ENCODE assay signal across 8 cellular contexts in genomic region chr15:68277131-68277604, GRCh38. TPM values are rescaled to one million over a fixed set of nuclear protein-coding genes. Genes with fewer than 3 reads are reported as not detected.
DNase-seq lines count a peak whose midpoint lies in the region; ATAC-seq and TF ChIP-seq lines count a peak whose summit lies in the region.

No MANE protein-coding gene starts in this region.

- peaks cover 5% of the 10 kb centered on the region for H3K27me3 Mint-ChIP-seq in activated naive CD4-positive, alpha-beta T cell treated with anti-CD3 and anti-CD28 coated beads, Interleukin-2, amount 10 ng/mL, durations not matched to agents 7 days and 5 days
- no peaks in the 10 kb centered on the region for H3K27me3 Mint-ChIP-seq in T-helper 2 cell treated with Interferon-gamma antibody and Interleukin-4, amounts not matched to agents 5 μg/mL and 100 μg/mL, for 36 hours (ENCODE audit: low read depth)

- ATAC-seq in GM21381 (IDR thresholded peaks at IDR 0.05; ENCODE audit: unreplicated experiment) = no peak

- peaks cover 4% of the 10 kb centered on the region for H3F3A ChIP-seq in neural cell (ENCODE audit: insufficient read depth, low read length, poor library complexity, severe bottlenecking)

- H3K4me2 ChIP-seq in neural cell (ENCODE audit: low read length) = peak overlapping the region; percentile 68

- peaks cover 41% of the 10 kb centered on the region for H3K4me1 ChIP-seq in HUES64 (ENCODE audit: insufficient read depth, low read length)

- H3K79me2 ChIP-seq in neural cell (replicated peaks; ENCODE audit: insufficient read depth, low read length) = peaks cover 37% of the 10 kb centered on the region

- 0 out of 2 replicates have a peak, but pooled peaks cover 4% of the 10 kb centered on the region for H3K36me3 ChIP-seq in HUES64 (ENCODE audit: insufficient read depth, low read length)
- no peaks in the 10 kb centered on the region for H3K36me3 ChIP-seq in neural cell (ENCODE audit: insufficient read depth, low read length)

- H3K4me1 Mint-ChIP-seq in activated naive CD4-positive, alpha-beta T cell treated with anti-CD3 and anti-CD28 coated beads, Interleukin-2, amount 10 ng/mL, durations not matched to agents 7 days and 5 days = peaks cover 50% of the 10 kb centered on the region
- H3K4me1 Mint-ChIP-seq in T-helper 2 cell treated with Interferon-gamma antibody and Interleukin-4, amounts not matched to agents 5 μg/mL and 100 μg/mL, for 36 hours (ENCODE audit: low read depth) = peaks cover 36% of the 10 kb centered on the region

- TF ChIP-seq EP300 in neural cell (conservative IDR thresholded peaks at IDR 0.05; ENCODE audit: poor library complexity, severe bottlenecking) = peak; percentile 12

- H3K9me3 ChIP-seq in HUES64 (ENCODE audit: insufficient read depth, low read depth, low read length) = no peaks in the 10 kb centered on the region
- no peaks in the 10 kb centered on the region for H3K9me3 ChIP-seq in neural cell (ENCODE audit: low read length)

- H3K4me3 Mint-ChIP-seq in activated naive CD4-positive, alpha-beta T cell treated with anti-CD3 and anti-CD28 coated beads, Interleukin-2, amount 10 ng/mL, durations not matched to agents 7 days and 5 days = peak overlapping the region; percentile 99
- peak overlapping the region; percentile 99 for H3K4me3 Mint-ChIP-seq in T-helper 2 cell treated with Interferon-gamma antibody and Interleukin-4, amounts not matched to agents 5 μg/mL and 100 μg/mL, for 36 hours

- peak overlapping the region; percentile 97 for H2AFZ ChIP-seq in neural cell (ENCODE audit: low read depth, low read length)

- WGBS in HUES64 = 4% methylated on average over 25 of the region's 25 CpGs

- CTCF ChIA-PET in activated naive CD4-positive, alpha-beta T cell treated with anti-CD3 and anti-CD28 coated beads, Interleukin-2, amount 10 ng/mL, durations not matched to agents 7 days and 5 days (lab: Charles Lee) = interaction anchor here (1.2 to 1.6 kb wide), 3 partner anchors 14 to 29 kb away, joined by 3 to 5 read pairs (median 3); no protein-coding TSS in a partner anchor

- H3K36me3 Mint-ChIP-seq in activated naive CD4-positive, alpha-beta T cell treated with anti-CD3 and anti-CD28 coated beads, Interleukin-2, amount 10 ng/mL, durations not matched to agents 7 days and 5 days = peaks cover 21% of the 10 kb centered on the region
- peaks cover 24% of the 10 kb centered on the region for H3K36me3 Mint-ChIP-seq in T-helper 2 cell treated with Interferon-gamma antibody and Interleukin-4, amounts not matched to agents 5 μg/mL and 100 μg/mL, for 36 hours (ENCODE audit: low read depth)

- TF ChIP-seq CTCF in fibroblast of pulmonary artery (IDR thresholded peaks at IDR 0.05; ENCODE audit: low read length, missing control alignments) (no peak), neural cell (IDR thresholded peaks at IDR 0.05; ENCODE audit: poor library complexity, severe bottlenecking) (no peak)

- DNase-seq in activated naive CD4-positive, alpha-beta T cell treated with anti-CD3 and anti-CD28 coated beads, Interleukin-2, amount 10 ng/mL, durations not matched to agents 7 days and 5 days = no peak
- DNase-seq in activated naive CD4-positive, alpha-beta T cell (lab: John Stamatoyannopoulos, UW) = no peak
- peak; percentile 32 for DNase-seq in T-helper 2 cell treated with Interferon-gamma antibody and Interleukin-4, amounts not matched to agents 5 μg/mL and 100 μg/mL, for 36 hours (ENCODE audit: low spot score)
- DNase-seq in fibroblast of pulmonary artery (ENCODE audit: low read depth) = peak; percentile 69
- no peak for DNase-seq in effector CD8-positive, alpha-beta T cell (lab: John Stamatoyannopoulos, UW)

- peak overlapping the region; percentile 96 for H3K27ac ChIP-seq in HUES64 (ENCODE audit: low read depth, low read length)
- peak overlapping the region; percentile 96 for H3K27ac ChIP-seq in neural cell (ENCODE audit: low read length)

- H3K9me3 Mint-ChIP-seq in activated naive CD4-positive, alpha-beta T cell treated with anti-CD3 and anti-CD28 coated beads, Interleukin-2, amount 10 ng/mL, durations not matched to agents 7 days and 5 days = no peaks in the 10 kb centered on the region
- no peaks in the 10 kb centered on the region for H3K9me3 Mint-ChIP-seq in T-helper 2 cell treated with Interferon-gamma antibody and Interleukin-4, amounts not matched to agents 5 μg/mL and 100 μg/mL, for 36 hours

- H3K27me3 ChIP-seq in HUES64 (ENCODE audit: insufficient read depth, low read length) (no peaks in the 10 kb centered on the region), neural cell (ENCODE audit: insufficient read depth, low read depth, low read length) (no peaks in the 10 kb centered on the region)

- H4K20me1 ChIP-seq in neural cell (ENCODE audit: insufficient read depth) = no peaks in the 10 kb centered on the region

- H3K9ac ChIP-seq in HUES64 (ENCODE audit: low read depth, low read length) (peak overlapping the region; percentile 85), neural cell (ENCODE audit: low read length) (peak overlapping the region; percentile 96)

- H3K27ac Mint-ChIP-seq in activated naive CD4-positive, alpha-beta T cell treated with anti-CD3 and anti-CD28 coated beads, Interleukin-2, amount 10 ng/mL, durations not matched to agents 7 days and 5 days = peak overlapping the region; percentile 96
- peak overlapping the region; percentile 95 for H3K27ac Mint-ChIP-seq in T-helper 2 cell treated with Interferon-gamma antibody and Interleukin-4, amounts not matched to agents 5 μg/mL and 100 μg/mL, for 36 hours

- TF ChIP-seq RAD21 in neural cell (conservative IDR thresholded peaks at IDR 0.05) = no peak

- peak overlapping the region; percentile 85 for H3K4me3 ChIP-seq in HUES64 (ENCODE audit: low read length)
- H3K4me3 ChIP-seq in fibroblast of pulmonary artery (replicated peaks; ENCODE audit: low read depth, low read length) = peak overlapping the region; percentile 92
- H3K4me3 ChIP-seq in neural cell (ENCODE audit: low read length) = peak overlapping the region; percentile 90

- no peaks in the 10 kb centered on the region for H3K9me2 ChIP-seq in neural cell (ENCODE audit: insufficient read depth, low read length)

TF ChIP-seq in neural cell, 6 proteins besides CTCF, POLR2A, EP300 and RAD21:
- TF ChIP-seq POLR2AphosphoS5 (IDR thresholded peaks at IDR 0.05) (peak; percentile 50), SMC3 (conservative IDR thresholded peaks at IDR 0.05; ENCODE audit: poor library complexity) (peak; percentile 27), MXI1 (conservative IDR thresholded peaks at IDR 0.05; ENCODE audit: poor library complexity, severe bottlenecking) (no peak)
TF ChIP-seq in neural cell: peak in this region for 2.

RNA-seq across cellular contexts. Expression of gene FEM1B, which starts 0.4 kb away (rescaled TPM):
- polyA plus RNA-seq in HUES64 (2013, experiment 1 of 2) = 32.7 TPM
- polyA plus RNA-seq in HUES64 (2013, experiment 2 of 2) = 36.9 TPM
- polyA plus RNA-seq in neural cell = 51.1 and 58.0 TPM in 2 replicates
- polyA minus RNA-seq in neural cell = 191 and 204 TPM in 2 replicates

RNA-seq across cellular contexts. Expression of gene CLN6, which starts 47.6 kb away (rescaled TPM):
- 51.9 TPM for polyA plus RNA-seq in HUES64 (2013, experiment 1 of 2)
- polyA plus RNA-seq in HUES64 (2013, experiment 2 of 2) = 39.9 TPM
- polyA plus RNA-seq in neural cell = 4.2 and 4.9 TPM in 2 replicates
- 3.5 and 6.1 TPM in 2 replicates for polyA minus RNA-seq in neural cell

Comparison
In these comparisons a context has a peak if more than half of its experiments do, and no peak if none do; other contexts are left out.
1. DNase-seq: peak in T-helper 2 cell treated with Interferon-gamma antibody and Interleukin-4, amounts not matched to agents 5 μg/mL and 100 μg/mL, for 36 hours (single experiment) and fibroblast of pulmonary artery (single experiment); none in activated naive CD4-positive, alpha-beta T cell treated with anti-CD3 and anti-CD28 coated beads, Interleukin-2, amount 10 ng/mL, durations not matched to agents 7 days and 5 days (single experiment), activated naive CD4-positive, alpha-beta T cell (0 of 4) and effector CD8-positive, alpha-beta T cell (single experiment).
2. Peak in every context shown above with its lines, with median percentiles within 50 percentile points of each other: H3K4me3 ChIP-seq.